In genomic region chr19:6663236-6664187, GRCh38 we compare ENCODE assay signal across 13 cellular contexts. TPM values are rescaled to one million over a fixed set of nuclear protein-coding genes. Genes with fewer than 3 reads are reported as not detected.
DNase-seq lines count a peak whose midpoint lies in the region; ATAC-seq and TF ChIP-seq lines count a peak whose summit lies in the region.
"Had no signal": no experiment of that assay in that cellular context is flagged by ENCODE, and none has a peak within 500 bp of the region (broad histone marks: within the 10 kb centered on the region; RNA-seq: fewer than 3 reads in every experiment).

No MANE protein-coding gene starts in this region.

- WGBS in right lobe of liver (ENCODE audit: insufficient coverage, low coverage, low lambda C conversion rate, missing lambda C conversion rate): 53% methylated on average over 7 of the region's 13 CpGs

- CTCF ChIA-PET in CD8-positive, alpha-beta T cell (lab: Charles Lee): no interaction called here
- CTCF ChIA-PET in WTC11 (lab: Charles Lee): no interaction called here

- ATAC-seq in CD8-positive, alpha-beta T cell: peak; percentile 50
- ATAC-seq in activated T-cell treated with anti-CD3 and anti-CD28 coated beads, Interleukin-2, amount 50 U/mL, for 72 hours (replicated peaks in 1 of 2): peak; percentile 39 to 59
- ATAC-seq in right lobe of liver (peak; percentile 4 to 26 (median 14)), GM18907 (IDR thresholded peaks at IDR 0.05; ENCODE audit: unreplicated experiment) (no peak), WTC11 (no peak)
- ATAC-seq: heart left ventricle had no signal

- peaks cover 10% of the 10 kb centered on the region for H3K36me3 ChIP-seq in CD8-positive, alpha-beta T cell (ENCODE audit: insufficient read depth, low read length)
- peaks cover 0 to 10% (median 0%) of the 10 kb centered on the region in 4 donors for H3K36me3 ChIP-seq in right lobe of liver
- H3K36me3 ChIP-seq: tibial nerve had no signal

- no peaks in the 10 kb centered on the region for H3K9me3 Mint-ChIP-seq in CD8-positive, alpha-beta T cell
- H3K9me3 Mint-ChIP-seq in activated T-cell treated with anti-CD3 and anti-CD28 coated beads, Interleukin-2, amount 50 U/mL, for 72 hours: peaks cover 3 to 4% of the 10 kb centered on the region in 2 donors
- no peaks in the 10 kb centered on the region for H3K9me3 Mint-ChIP-seq in WTC11
- H3K9me3 Mint-ChIP-seq: memory B cell had no signal

- no peak for TF ChIP-seq POLR2A in right lobe of liver (IDR thresholded peaks at IDR 0.05)

- H3K4me3 Mint-ChIP-seq in CD8-positive, alpha-beta T cell: no peak overlapping the region
- no peak overlapping the region for H3K4me3 Mint-ChIP-seq in activated T-cell treated with anti-CD3 and anti-CD28 coated beads, Interleukin-2, amount 50 U/mL, for 72 hours
- H3K4me3 Mint-ChIP-seq in WTC11: no peak overlapping the region
- H3K4me3 Mint-ChIP-seq: memory B cell had no signal

- no peak overlapping the region for H3K27ac Mint-ChIP-seq in CD8-positive, alpha-beta T cell
- H3K27ac Mint-ChIP-seq in activated T-cell treated with anti-CD3 and anti-CD28 coated beads, Interleukin-2, amount 50 U/mL, for 72 hours: no peak overlapping the region
- no peak overlapping the region for H3K27ac Mint-ChIP-seq in WTC11
- H3K27ac Mint-ChIP-seq: memory B cell, progenitor cell of endocrine pancreas had no signal

- intact Hi-C loops in CD8-positive, alpha-beta T cell (cut with DNase I, micrococcal nuclease): no loop called here
- intact Hi-C loops in right lobe of liver (cut with DNase I): no loop called here

- H3K27ac ChIP-seq in CD8-positive, alpha-beta T cell (ENCODE audit: low read depth, low read length): no peak overlapping the region
- no peak overlapping the region for H3K27ac ChIP-seq in right lobe of liver
- H3K27ac ChIP-seq: heart left ventricle, tibial nerve had no signal

- H3K36me3 Mint-ChIP-seq in CD8-positive, alpha-beta T cell: peaks cover 8% of the 10 kb centered on the region
- peaks cover 9 to 35% of the 10 kb centered on the region in 2 donors for H3K36me3 Mint-ChIP-seq in activated T-cell treated with anti-CD3 and anti-CD28 coated beads, Interleukin-2, amount 50 U/mL, for 72 hours (ENCODE audit: insufficient read depth in 2 of 2)
- H3K36me3 Mint-ChIP-seq in WTC11: no peaks in the 10 kb centered on the region
- H3K36me3 Mint-ChIP-seq: memory B cell had no signal

- H3K27me3 Mint-ChIP-seq in CD8-positive, alpha-beta T cell (ENCODE audit: low read depth): no peaks in the 10 kb centered on the region
- no peaks in the 10 kb centered on the region for H3K27me3 Mint-ChIP-seq in activated T-cell treated with anti-CD3 and anti-CD28 coated beads, Interleukin-2, amount 50 U/mL, for 72 hours (ENCODE audit: low read depth)
- peaks cover 5% of the 10 kb centered on the region; the same call in 1 of the 2 replicates for H3K27me3 Mint-ChIP-seq in WTC11 (ENCODE audit: low read depth)

- POLR2A ChIA-PET in CD8-positive, alpha-beta T cell (lab: Charles Lee): no interaction called here
- POLR2A ChIA-PET in WTC11 (lab: Charles Lee): no interaction called here

- no peaks in the 10 kb centered on the region for H3K9me3 ChIP-seq in CD8-positive, alpha-beta T cell (ENCODE audit: low read length)
- H3K9me3 ChIP-seq in right lobe of liver: no peaks in the 10 kb centered on the region

- peaks cover 31% of the 10 kb centered on the region for H3K4me1 Mint-ChIP-seq in CD8-positive, alpha-beta T cell (ENCODE audit: low read depth)
- peaks cover 23% of the 10 kb centered on the region for H3K4me1 Mint-ChIP-seq in activated T-cell treated with anti-CD3 and anti-CD28 coated beads, Interleukin-2, amount 50 U/mL, for 72 hours (ENCODE audit: low read depth)
- no peaks in the 10 kb centered on the region for H3K4me1 Mint-ChIP-seq in WTC11

- H3K4me3 ChIP-seq in CD8-positive, alpha-beta T cell (ENCODE audit: low read depth, low read length): no peak overlapping the region
- H3K4me3 ChIP-seq in right lobe of liver: no peak overlapping the region
- H3K4me3 ChIP-seq: heart left ventricle, tibial nerve had no signal

- H3K4me1 ChIP-seq in CD8-positive, alpha-beta T cell (ENCODE audit: insufficient read depth, low read length): peaks cover 12% of the 10 kb centered on the region
- H3K4me1 ChIP-seq in right lobe of liver: no peaks in the 10 kb centered on the region
- H3K4me1 ChIP-seq: tibial nerve had no signal

- no peak for TF ChIP-seq CTCF in CD8-positive, alpha-beta T cell (IDR thresholded peaks at IDR 0.05)
- TF ChIP-seq CTCF in right lobe of liver (IDR thresholded peaks at IDR 0.05) (no peak), WTC11 (IDR thresholded peaks at IDR 0.05) (no peak)

- H3K27me3 ChIP-seq in CD8-positive, alpha-beta T cell (ENCODE audit: insufficient read depth, low read length): no peaks in the 10 kb centered on the region
- no peaks in the 10 kb centered on the region for H3K27me3 ChIP-seq in right lobe of liver

- peak in 4 of 7 experiments; percentile 21 to 52 (median 34) for DNase-seq in CD8-positive, alpha-beta T cell
- DNase-seq in HCEC 1CT (peak; percentile 24), right lobe of liver (no peak), NAMALWA (ENCODE audit: low spot score) (no peak), WTC11 (ENCODE audit: low spot score) (no peak)
- DNase-seq in activated T-cell treated with anti-CD3 and anti-CD28 coated beads, Interleukin-2, amount 50 U/mL, for 72 hours: peak; percentile 59 to 64
- DNase-seq: heart left ventricle, NCI-H1694, T1000 had no signal

TF ChIP-seq in WTC11, 78 proteins besides CTCF, POLR2A, EP300 and RAD21 (continues in another document):
- TF ChIP-seq NFATC4 (CRISPR knock-in tag; IDR thresholded peaks at IDR 0.05) (no peak), AR (CRISPR knock-in tag; IDR thresholded peaks at IDR 0.05) (no peak), ZNF317 (CRISPR knock-in tag; IDR thresholded peaks at IDR 0.05; ENCODE audit: borderline replicate concordance, low read depth) (no peak), USF2 (CRISPR knock-in tag; IDR thresholded peaks at IDR 0.05) (no peak), CBFB (CRISPR knock-in tag; IDR thresholded peaks at IDR 0.05; ENCODE audit: low read depth) (no peak), ZNF138 (CRISPR knock-in tag; conservative IDR thresholded peaks at IDR 0.05) (no peak), ZBTB43 (CRISPR knock-in tag; IDR thresholded peaks at IDR 0.05) (no peak), ZNF512 (CRISPR knock-in tag; IDR thresholded peaks at IDR 0.05; ENCODE audit: borderline replicate concordance) (no peak)

RNA-seq across cellular contexts. Expression of gene TNFSF14, which starts 6.4 kb away (rescaled TPM):
- total RNA-seq in CD8-positive, alpha-beta T cell: 1 to 10 TPM; 6.9 TPM
- total RNA-seq in activated T-cell treated with anti-CD3 and anti-CD28 coated beads, Interleukin-2, amount 50 U/mL, for 72 hours: 10 to 100 TPM; 23.1 to 25.4 TPM
- 10 to 100 TPM in 3 of 6 experiments, 1 to 10 TPM in 3; 6.4 to 71.1 (median 14.6) TPM for total RNA-seq in right lobe of liver
- 0.13 to 0.27 TPM (median 0.27 TPM) in 3 replicates for total RNA-seq in WTC11 (2021)
- total RNA-seq: progenitor cell of endocrine pancreas had no signal

RNA-seq across cellular contexts. Expression of gene C3, which starts 56.9 kb away (rescaled TPM):
- not detected for total RNA-seq in CD8-positive, alpha-beta T cell
- 1 to 10 TPM; 1.8 to 2.5 TPM for total RNA-seq in activated T-cell treated with anti-CD3 and anti-CD28 coated beads, Interleukin-2, amount 50 U/mL, for 72 hours
- over 10,000 TPM; 10,569 to 17,502 (median 15,749) TPM for total RNA-seq in right lobe of liver
- total RNA-seq in WTC11 (2021): 7.0 to 9.3 TPM (median 8.9 TPM) in 3 replicates

Comparison
In these comparisons a context has a peak if more than half of its experiments do, and no peak if none do; other contexts are left out.
1. ATAC-seq: peak in CD8-positive, alpha-beta T cell (single experiment), activated T-cell treated with anti-CD3 and anti-CD28 coated beads, Interleukin-2, amount 50 U/mL, for 72 hours (2 of 2) and right lobe of liver (4 of 4); none in GM18907 (single experiment) and WTC11 (single experiment).
2. DNase-seq: peak in CD8-positive, alpha-beta T cell (4 of 7), HCEC 1CT (single experiment) and activated T-cell treated with anti-CD3 and anti-CD28 coated beads, Interleukin-2, amount 50 U/mL, for 72 hours (2 of 2); none in right lobe of liver (0 of 3), NAMALWA (single experiment) and WTC11 (single experiment).
3. RNA of gene C3, which starts 56.9 kb away (total RNA-seq): 10,569 to 17,502 TPM in right lobe of liver; 7.0 to 9.3 TPM in WTC11, 1.8 to 2.5 TPM in activated T-cell treated with anti-CD3 and anti-CD28 coated beads, Interleukin-2, amount 50 U/mL, for 72 hours and not detected in CD8-positive, alpha-beta T cell; every median in the first group is over 1,000 times any median in the second.